Comparison of ENCODE assay signal across 8 cellular contexts in genomic region chr9:76576344-76576743, GRCh38.
DNase-seq lines count a peak whose midpoint lies in the region; ATAC-seq and TF ChIP-seq lines count a peak whose summit lies in the region.

No MANE protein-coding gene starts in this region.

- no peaks in the 10 kb centered on the region for H3K36me3 Mint-ChIP-seq in CD4-positive, alpha-beta memory T cell
- H3K36me3 Mint-ChIP-seq in activated CD8-positive, alpha-beta T cell treated with anti-CD3 and anti-CD28 coated beads for 36 hours (ENCODE audit: low read depth), result no peaks in the 10 kb centered on the region

- H3K27ac Mint-ChIP-seq in CD4-positive, alpha-beta memory T cell, result peak overlapping the region in 3 of 7 donors; percentile 27 to 73 (median 36)
- H3K27ac Mint-ChIP-seq in activated CD8-positive, alpha-beta T cell treated with anti-CD3 and anti-CD28 coated beads for 36 hours, result peak overlapping the region; percentile 94

- POLR2A ChIA-PET in CD4-positive, alpha-beta memory T cell (lab: Charles Lee; ENCODE audit: partially characterized antibody), result interaction anchor here (1.3 to 1.4 kb wide), 2 partner anchors 117 to 182 kb away, joined by 3 to 4 read pairs; partner anchors contain the start of genes GCNT1 and RFK
- POLR2A ChIA-PET in activated CD8-positive, alpha-beta T cell treated with anti-CD3 and anti-CD28 coated beads for 36 hours (lab: Charles Lee), result interaction anchor here (0.5 to 1.4 kb wide), 2 partner anchors 27 to 182 kb away, joined by 3 read pairs; partner anchors contain the start of gene RFK

- peak; percentile 9 to 63 (median 26) for DNase-seq in CD4-positive, alpha-beta memory T cell
- DNase-seq in activated CD8-positive, alpha-beta T cell treated with anti-CD3 and anti-CD28 coated beads for 36 hours, result peak; percentile 96
- DNase-seq in foreskin fibroblast, result peak; percentile 74 to 77
- DNase-seq in stimulated activated CD8-positive, alpha-beta memory T cell treated with anti-CD3 and anti-CD28 coated beads, Interleukin-12 subunit alpha, Interleukin-12 subunit beta, amount 100 ng/mL, for 1 hour (ENCODE audit: low read depth), result peak; percentile 44
- DNase-seq in NCI-H2107 (lab: John Stamatoyannopoulos, UW), result no peak
- no peak for DNase-seq in NCI-H2029 (lab: John Stamatoyannopoulos, UW)

- H3K27me3 Mint-ChIP-seq in CD4-positive, alpha-beta memory T cell, result peaks cover 4 to 15% of the 10 kb centered on the region in 2 donors
- peaks cover 37% of the 10 kb centered on the region for H3K27me3 Mint-ChIP-seq in activated CD8-positive, alpha-beta T cell treated with anti-CD3 and anti-CD28 coated beads for 36 hours

- no peaks in the 10 kb centered on the region for H3K9me3 ChIP-seq in CD4-positive, alpha-beta memory T cell (ENCODE audit: control insufficient read depth in 1 of 2, low read length in 2 of 2)

- ATAC-seq in GM19467 (IDR thresholded peaks at IDR 0.05; ENCODE audit: unreplicated experiment) (peak; percentile 47), HG03575 (IDR thresholded peaks at IDR 0.05; ENCODE audit: extremely low read depth, insufficient number of reproducible peaks, low FRiP score, unreplicated experiment) (peak; percentile 68)
- ATAC-seq in activated CD8-positive, alpha-beta T cell treated with anti-CD3 and anti-CD28 coated beads for 36 hours, result peak; percentile 92

- no peak overlapping the region for H3K27ac ChIP-seq in CD4-positive, alpha-beta memory T cell (ENCODE audit: low read depth, low read length)

- TF ChIP-seq CTCF in activated CD8-positive, alpha-beta T cell treated with anti-CD3 and anti-CD28 coated beads for 36 hours (IDR thresholded peaks at IDR 0.05), result no peak
- no peak for TF ChIP-seq CTCF in foreskin fibroblast (IDR thresholded peaks at IDR 0.05; ENCODE audit: low read depth, low read length)

- no peaks in the 10 kb centered on the region for H3K36me3 ChIP-seq in CD4-positive, alpha-beta memory T cell (ENCODE audit: insufficient read depth, low read length)

- intact Hi-C loops in CD4-positive, alpha-beta memory T cell (cut with micrococcal nuclease), result no loop called here
- intact Hi-C loops in activated CD8-positive, alpha-beta T cell treated with anti-CD3 and anti-CD28 coated beads for 36 hours (cut with micrococcal nuclease), result loop anchor here (10.0 kb wide), 2 partner anchors 78 to 142 kb away; no protein-coding TSS in a partner anchor

- H3K9me3 Mint-ChIP-seq in CD4-positive, alpha-beta memory T cell, result peaks cover 0 to 1% (median 0%) of the 10 kb centered on the region in 8 donors
- no peaks in the 10 kb centered on the region for H3K9me3 Mint-ChIP-seq in activated CD8-positive, alpha-beta T cell treated with anti-CD3 and anti-CD28 coated beads for 36 hours

- H3K27me3 ChIP-seq in CD4-positive, alpha-beta memory T cell (ENCODE audit: insufficient read depth, low read length), result no peaks in the 10 kb centered on the region

- peaks cover 6 to 25% (median 15%) of the 10 kb centered on the region in 4 donors for H3K4me1 Mint-ChIP-seq in CD4-positive, alpha-beta memory T cell
- H3K4me1 Mint-ChIP-seq in activated CD8-positive, alpha-beta T cell treated with anti-CD3 and anti-CD28 coated beads for 36 hours (ENCODE audit: low read depth), result peaks cover 37% of the 10 kb centered on the region

- CTCF ChIA-PET in CD4-positive, alpha-beta memory T cell (lab: Charles Lee; ENCODE audit: partially characterized antibody), result interaction anchor here (0.6 kb wide), 1 partner anchor 117 kb away, joined by 3 read pairs; the partner anchor contains the start of gene GCNT1
- CTCF ChIA-PET in activated CD8-positive, alpha-beta T cell treated with anti-CD3 and anti-CD28 coated beads for 36 hours (lab: Charles Lee), result interaction anchor here (0.8 to 1.3 kb wide), 2 partner anchors 15 to 27 kb away, joined by 3 read pairs; no protein-coding TSS in a partner anchor

- no peaks in the 10 kb centered on the region for H3K4me1 ChIP-seq in CD4-positive, alpha-beta memory T cell (ENCODE audit: insufficient read depth, low read length)

- H3K4me3 ChIP-seq in CD4-positive, alpha-beta memory T cell (ENCODE audit: low read length in 2 of 2), result no peak overlapping the region
- no peak overlapping the region for H3K4me3 ChIP-seq in foreskin fibroblast (ENCODE audit: low read depth in 1 of 2, low read length in 2 of 2)

- H3K4me3 Mint-ChIP-seq in CD4-positive, alpha-beta memory T cell, result peak overlapping the region in 4 of 8 donors; percentile 5 to 64 (median 17)
- H3K4me3 Mint-ChIP-seq in activated CD8-positive, alpha-beta T cell treated with anti-CD3 and anti-CD28 coated beads for 36 hours, result peak overlapping the region; percentile 38

Comparison
In these comparisons a context has a peak if more than half of its experiments do, and no peak if none do; other contexts are left out.
1. DNase-seq: peak in CD4-positive, alpha-beta memory T cell (5 of 5), activated CD8-positive, alpha-beta T cell treated with anti-CD3 and anti-CD28 coated beads for 36 hours (single experiment), foreskin fibroblast (2 of 2) and stimulated activated CD8-positive, alpha-beta memory T cell treated with anti-CD3 and anti-CD28 coated beads, Interleukin-12 subunit alpha, Interleukin-12 subunit beta, amount 100 ng/mL, for 1 hour (single experiment); none in NCI-H2107 (single experiment) and NCI-H2029 (single experiment).
2. Peak in every context shown above with its lines, with median percentiles within 50 percentile points of each other: ATAC-seq.